9 cellular contexts compared by ENCODE assay signal in genomic region chrX:153969125-153969903, GRCh38. TPM values are rescaled to one million over a fixed set of nuclear protein-coding genes. Genes with fewer than 3 reads are reported as not detected.
DNase-seq lines count a peak whose midpoint lies in the region; ATAC-seq, FAIRE-seq and TF ChIP-seq lines count a peak whose summit lies in the region.
"Had no signal": no experiment of that assay in that cellular context is flagged by ENCODE, and none has a peak within 500 bp of the region (broad histone marks: within the 10 kb centered on the region; RNA-seq: fewer than 3 reads in every experiment).

No MANE protein-coding gene starts in this region.

- peaks cover 36% of the 10 kb centered on the region for H3K36me3 Mint-ChIP-seq in activated CD4-positive, alpha-beta T cell treated with anti-CD3 and anti-CD28 coated beads for 36 hours (ENCODE audit: low read depth)
- peaks cover 37 to 41% of the 10 kb centered on the region in 2 donors for H3K36me3 Mint-ChIP-seq in activated naive CD4-positive, alpha-beta T cell treated with anti-CD3 and anti-CD28 coated beads, Interleukin-2, amount 50 U/mL, for 72 hours

- peak overlapping the region in 1 of 2 donors; percentile 47 for H3K27ac ChIP-seq in kidney (ENCODE audit: low read depth in 2 of 2, low read length in 2 of 2)
- H3K27ac ChIP-seq in temporal lobe (ENCODE audit: low read depth, low read length), result peak overlapping the region; percentile 64

- H3K4me3 ChIP-seq in kidney (ENCODE audit: low read length in 2 of 2), result peak overlapping the region; percentile 50 to 88

- no peaks in the 10 kb centered on the region for H3K9me3 ChIP-seq in kidney (ENCODE audit: control insufficient read depth in 1 of 2, low read length in 2 of 2)

- peak overlapping the region; percentile 94 for H3K4me3 Mint-ChIP-seq in activated CD4-positive, alpha-beta T cell treated with anti-CD3 and anti-CD28 coated beads for 36 hours

- POLR2A ChIA-PET in activated CD4-positive, alpha-beta T cell treated with anti-CD3 and anti-CD28 coated beads for 36 hours (lab: Charles Lee), result interaction anchor here (3.1 kb wide), 1 partner anchor 44 kb away, joined by 12 read pairs; the partner anchor contains the start of gene ARHGAP4

- peak overlapping the region; percentile 32 to 40 for H3K9ac ChIP-seq in kidney (ENCODE audit: low read length in 2 of 2)

- H3K27me3 Mint-ChIP-seq in activated CD4-positive, alpha-beta T cell treated with anti-CD3 and anti-CD28 coated beads for 36 hours, result no peaks in the 10 kb centered on the region

- H3K4me1 ChIP-seq in kidney (ENCODE audit: control insufficient read depth in 1 of 2, insufficient read depth in 1 of 2, low read depth in 1 of 2, low read length in 2 of 2), result peaks cover 24 to 44% of the 10 kb centered on the region in 2 donors

- intact Hi-C loops in activated CD4-positive, alpha-beta T cell treated with anti-CD3 and anti-CD28 coated beads for 36 hours (cut with DNase I, micrococcal nuclease), result no loop called here
- intact Hi-C loops in kidney (cut with DNase I), result no loop called here

- no peaks in the 10 kb centered on the region for H3K9me3 Mint-ChIP-seq in activated CD4-positive, alpha-beta T cell treated with anti-CD3 and anti-CD28 coated beads for 36 hours (ENCODE audit: low read depth)
- no peaks in the 10 kb centered on the region for H3K9me3 Mint-ChIP-seq in activated naive CD4-positive, alpha-beta T cell treated with anti-CD3 and anti-CD28 coated beads, Interleukin-2, amount 50 U/mL, for 72 hours

- peaks cover 40% of the 10 kb centered on the region for H3K4me1 Mint-ChIP-seq in activated CD4-positive, alpha-beta T cell treated with anti-CD3 and anti-CD28 coated beads for 36 hours

- CTCF ChIA-PET in activated CD4-positive, alpha-beta T cell treated with anti-CD3 and anti-CD28 coated beads for 36 hours (lab: Charles Lee), result interaction anchor here (0.6 to 3.7 kb wide), 6 partner anchors 22 to 548 kb away, joined by 3 to 19 read pairs (median 4); partner anchors contain the start of genes IDH3G and SSR4

- no peak for TF ChIP-seq CTCF in kidney (IDR thresholded peaks at IDR 0.05; ENCODE audit: borderline replicate concordance, extremely low read depth, insufficient read depth)

- no peak for ATAC-seq in activated CD4-positive, alpha-beta T cell treated with anti-CD3 and anti-CD28 coated beads for 36 hours
- no peak for ATAC-seq in activated naive CD4-positive, alpha-beta T cell treated with anti-CD3 and anti-CD28 coated beads, Interleukin-2, amount 50 U/mL, for 72 hours

- no peaks in the 10 kb centered on the region for H3K36me3 ChIP-seq in kidney (ENCODE audit: control insufficient read depth in 1 of 2, insufficient read depth in 2 of 2, low read length in 2 of 2)

- no peak for FAIRE-seq in kidney (lab: Jason Lieb, UNC)
- FAIRE-seq: G401.6 had no signal

- DNase-seq in activated CD4-positive, alpha-beta T cell treated with anti-CD3 and anti-CD28 coated beads for 36 hours, result no peak
- no peak for DNase-seq in activated CD4-positive, alpha-beta T cell treated with anti-CD3 and anti-CD28 coated beads for 48 hours
- DNase-seq in activated naive CD4-positive, alpha-beta T cell treated with anti-CD3 and anti-CD28 coated beads, Interleukin-2, amount 50 U/mL, for 72 hours (ENCODE audit: low spot score in 2 of 2), result no peak
- DNase-seq in kidney, result peak; percentile 80
- no peak for DNase-seq in GF-D8 (lab: John Stamatoyannopoulos, UW)
- no peak for DNase-seq in dedifferentiated amniotic fluid mesenchymal stem cell (ENCODE audit: extremely low spot score)
- no peak for DNase-seq in HK-2 (ENCODE audit: unreplicated experiment)

- H3K27ac Mint-ChIP-seq in activated CD4-positive, alpha-beta T cell treated with anti-CD3 and anti-CD28 coated beads for 36 hours, result peak overlapping the region; percentile 86
- H3K27ac Mint-ChIP-seq in activated naive CD4-positive, alpha-beta T cell treated with anti-CD3 and anti-CD28 coated beads, Interleukin-2, amount 50 U/mL, for 72 hours, result peak overlapping the region; percentile 89 to 95

RNA-seq across cellular contexts. Expression of gene HCFC1, which starts 2.3 kb away (rescaled TPM):
- total RNA-seq in activated CD4-positive, alpha-beta T cell treated with anti-CD3 and anti-CD28 coated beads for 36 hours, result 100 to 1,000 TPM in 1 of 2 experiments, 10 to 100 TPM in 1; 99.5 to 147 TPM
- 100 to 1,000 TPM in 1 of 2 donors, 10 to 100 TPM in 1; 95.9 to 102 TPM for total RNA-seq in activated naive CD4-positive, alpha-beta T cell treated with anti-CD3 and anti-CD28 coated beads, Interleukin-2, amount 50 U/mL, for 72 hours
- 54.6 TPM for total RNA-seq in kidney
- 13.5 TPM for polyA plus RNA-seq in kidney (ENCODE audit: insufficient read depth, low read depth, low replicate concordance)
- 20.4 TPM for total RNA-seq in temporal lobe

RNA-seq across cellular contexts. Expression of gene TMEM187, which starts 3.2 kb away (rescaled TPM):
- total RNA-seq in activated CD4-positive, alpha-beta T cell treated with anti-CD3 and anti-CD28 coated beads for 36 hours, result 1 to 10 TPM; 4.4 to 5.4 TPM
- total RNA-seq in activated naive CD4-positive, alpha-beta T cell treated with anti-CD3 and anti-CD28 coated beads, Interleukin-2, amount 50 U/mL, for 72 hours, result 1 to 10 TPM; 5.1 to 6.4 TPM
- total RNA-seq in kidney, result 9.6 TPM
- 12.4 TPM for polyA plus RNA-seq in kidney (ENCODE audit: insufficient read depth, low read depth, low replicate concordance)
- 1.7 TPM for total RNA-seq in temporal lobe

RNA-seq across cellular contexts. Expression of gene RENBP, which starts 24.9 kb away (rescaled TPM):
- 1 to 10 TPM; 6.0 to 8.1 TPM for total RNA-seq in activated CD4-positive, alpha-beta T cell treated with anti-CD3 and anti-CD28 coated beads for 36 hours
- 10 to 100 TPM; 14.8 to 16.1 TPM for total RNA-seq in activated naive CD4-positive, alpha-beta T cell treated with anti-CD3 and anti-CD28 coated beads, Interleukin-2, amount 50 U/mL, for 72 hours
- total RNA-seq in kidney (22.9 TPM), temporal lobe (1.5 TPM)
- polyA plus RNA-seq in kidney (ENCODE audit: insufficient read depth, low read depth, low replicate concordance), result 78.2 TPM

RNA-seq across cellular contexts. Expression of gene NAA10, which starts 34.5 kb away (rescaled TPM):
- total RNA-seq in activated CD4-positive, alpha-beta T cell treated with anti-CD3 and anti-CD28 coated beads for 36 hours, result 100 to 1,000 TPM; 108 to 115 TPM
- 100 to 1,000 TPM in 1 of 2 donors, 10 to 100 TPM in 1; 97.9 to 129 TPM for total RNA-seq in activated naive CD4-positive, alpha-beta T cell treated with anti-CD3 and anti-CD28 coated beads, Interleukin-2, amount 50 U/mL, for 72 hours
- total RNA-seq in kidney, result 79.3 TPM
- polyA plus RNA-seq in kidney (ENCODE audit: insufficient read depth, low read depth, low replicate concordance), result 120 TPM
- 18.7 TPM for total RNA-seq in temporal lobe

RNA-seq across cellular contexts. Expression of gene ARHGAP4, which starts 43.2 kb away (rescaled TPM):
- total RNA-seq in activated CD4-positive, alpha-beta T cell treated with anti-CD3 and anti-CD28 coated beads for 36 hours, result 100 to 1,000 TPM; 130 to 135 TPM
- total RNA-seq in activated naive CD4-positive, alpha-beta T cell treated with anti-CD3 and anti-CD28 coated beads, Interleukin-2, amount 50 U/mL, for 72 hours, result 100 to 1,000 TPM in 1 of 2 donors, 10 to 100 TPM in 1; 90.0 to 138 TPM
- total RNA-seq in kidney (73.0 TPM), temporal lobe (3.2 TPM)
- 38.3 TPM for polyA plus RNA-seq in kidney (ENCODE audit: insufficient read depth, low read depth, low replicate concordance)
